In genomic region chr11:2933376-2934056, GRCh38 we compare ENCODE assay signal across 1 cellular context.
TF ChIP-seq lines count a peak whose summit lies in the region.

No MANE protein-coding gene starts in this region.

TF ChIP-seq in A549, 52 proteins besides CTCF, POLR2A, EP300 and RAD21 (continued from another document):
- TF ChIP-seq EHF (CRISPR knock-in tag; IDR thresholded peaks at IDR 0.05) (no peak), JUNB (IDR thresholded peaks at IDR 0.05) (no peak), NPAS2 (CRISPR knock-in tag; IDR thresholded peaks at IDR 0.05; ENCODE audit: borderline replicate concordance) (no peak), TFCP2L1 (CRISPR knock-in tag; IDR thresholded peaks at IDR 0.05) (no peak), KDM5A (IDR thresholded peaks at IDR 0.05) (no peak), NR3C1 (IDR thresholded peaks at IDR 0.05) (no peak), REST (IDR thresholded peaks at IDR 0.05) (no peak)
